ENCODE assay signal across 21 cellular contexts in genomic region chr5:35125746-35126145, GRCh38.
"Had no signal": no experiment of that assay in that cellular context is flagged by ENCODE, and none has a peak within 500 bp of the region (broad histone marks: within the 10 kb centered on the region; RNA-seq: fewer than 3 reads in every experiment).

No MANE protein-coding gene starts in this region.

- H3K36me3 Mint-ChIP-seq: mesothelial cell of epicardium, naive B cell had no signal

- H3K9me3 Mint-ChIP-seq: dendritic cell treated with granulocyte-macrophage colony-stimulating factor and Interleukin-4, amounts not matched to agents 40 ng/mL and 50 ng/mL, for 4 days; mesothelial cell of epicardium; naive B cell had no signal

- H3K4me3 Mint-ChIP-seq: dendritic cell treated with granulocyte-macrophage colony-stimulating factor and Interleukin-4, amounts not matched to agents 40 ng/mL and 50 ng/mL, for 4 days; effector memory CD8-positive, alpha-beta T cell; mesothelial cell of epicardium; naive B cell had no signal

- ATAC-seq: effector memory CD8-positive, alpha-beta T cell; gastrocnemius medialis; heart right ventricle; left lobe of liver; lower lobe of right lung had no signal

- H3K36me3 ChIP-seq: colonic mucosa, esophagus muscularis mucosa, gastrocnemius medialis, heart right ventricle, left ventricle myocardium inferior, lower lobe of right lung had no signal

- DNase-seq: colonic mucosa; cortex of kidney; effector CD8-positive, alpha-beta T cell; effector memory CD8-positive, alpha-beta T cell; foreskin fibroblast; foreskin melanocyte; gastrocnemius medialis; glutamatergic neuron; head of caudate nucleus; heart right ventricle; hippocampal formation; left colon; left ventricle myocardium inferior; lower lobe of right lung; mesenchymal stem cell; mucosa of descending colon; naive B cell had no signal

- H3K4me1 ChIP-seq: colonic mucosa, esophagus muscularis mucosa, gastrocnemius medialis, heart right ventricle, left ventricle myocardium inferior, lower lobe of right lung had no signal

- H3K27ac Mint-ChIP-seq: dendritic cell treated with granulocyte-macrophage colony-stimulating factor and Interleukin-4, amounts not matched to agents 40 ng/mL and 50 ng/mL, for 4 days; effector memory CD8-positive, alpha-beta T cell; mesothelial cell of epicardium; naive B cell had no signal

- H3K27me3 Mint-ChIP-seq: dendritic cell treated with granulocyte-macrophage colony-stimulating factor and Interleukin-4, amounts not matched to agents 40 ng/mL and 50 ng/mL, for 4 days had no signal

- H3K27ac ChIP-seq: colonic mucosa, esophagus muscularis mucosa, gastrocnemius medialis, heart right ventricle, left ventricle myocardium inferior, lower lobe of right lung had no signal

- H3K27me3 ChIP-seq: colonic mucosa, esophagus muscularis mucosa, gastrocnemius medialis had no signal

- H3K9me3 ChIP-seq: colonic mucosa, esophagus muscularis mucosa, gastrocnemius medialis, lower lobe of right lung, mucosa of descending colon had no signal

- H3K4me3 ChIP-seq: colonic mucosa, esophagus muscularis mucosa, gastrocnemius medialis, heart right ventricle, left ventricle myocardium inferior, lower lobe of right lung, mucosa of descending colon had no signal

- H3K4me1 Mint-ChIP-seq: naive B cell had no signal
